8 cellular contexts compared by ENCODE assay signal in genomic region chr1:220272841-220273090, GRCh38. TPM values are rescaled to one million over a fixed set of nuclear protein-coding genes. Genes with fewer than 3 reads are reported as not detected.
DNase-seq lines count a peak whose midpoint lies in the region; TF ChIP-seq lines count a peak whose summit lies in the region.

No MANE protein-coding gene starts in this region.

- H3K27ac ChIP-seq in PC-9: peak overlapping the region; percentile 34
- peak overlapping the region; percentile 77 to 90 (median 88) for H3K27ac ChIP-seq in sigmoid colon

- DNase-seq in DMS53 (lab: John Stamatoyannopoulos, UW) (peak; percentile 84), PC-9 (no peak), fibroblast of pulmonary artery (ENCODE audit: low read depth) (no peak), sigmoid colon (no peak), CD1c-positive myeloid dendritic cell (ENCODE audit: extremely low spot score) (no peak), GM03348 (ENCODE audit: low spot score) (no peak), GM10266 (ENCODE audit: extremely low spot score) (no peak), NAMALWA (ENCODE audit: low spot score) (no peak)

- CTCF ChIA-PET in PC-9 (lab: Charles Lee): interaction anchor here (0.6 to 1.2 kb wide), 4 partner anchors 23 to 504 kb away, joined by 4 read pairs; no protein-coding TSS in a partner anchor

- H3K4me2 ChIP-seq in PC-9: peak overlapping the region; percentile 81

- H3K9me3 ChIP-seq in PC-9 (ENCODE audit: insufficient read depth, low read depth) (no peaks in the 10 kb centered on the region), sigmoid colon (no peaks in the 10 kb centered on the region)

- no peaks in the 10 kb centered on the region for H3K9me2 ChIP-seq in PC-9 (ENCODE audit: insufficient read depth)

- intact Hi-C loops in PC-9 (cut with micrococcal nuclease; ENCODE audit: unreplicated experiment) (loop anchor here (5.0 kb wide), 1 partner anchor 1165 kb away; no protein-coding TSS in a partner anchor), sigmoid colon (cut with DNase I) (loop anchor here (5.0 kb wide), 1 partner anchor 255 kb away; the partner anchor contains the start of gene MARK1)

- TF ChIP-seq CTCF in PC-9 (conservative IDR thresholded peaks at IDR 0.05): no peak
- no peak for TF ChIP-seq CTCF in fibroblast of pulmonary artery (IDR thresholded peaks at IDR 0.05; ENCODE audit: low read length, missing control alignments)
- TF ChIP-seq CTCF in sigmoid colon (IDR thresholded peaks at IDR 0.05): no peak
- no peak for TF ChIP-seq CTCF in GM10266 (IDR thresholded peaks at IDR 0.05; ENCODE audit: control insufficient read depth, insufficient read depth, low read depth, missing control alignments)

- H3K36me3 ChIP-seq in PC-9 (ENCODE audit: low read depth) (peaks cover 12% of the 10 kb centered on the region; the same call in 1 of the 2 replicates), sigmoid colon (no peaks in the 10 kb centered on the region)

- peaks cover 41% of the 10 kb centered on the region for H3K79me2 ChIP-seq in PC-9 (ENCODE audit: low read depth)

- BruUV-seq in PC-9 (replicated peaks; lab: Mats Ljungman, UMichigan): TSS peak; percentile 94

- POLR2A ChIA-PET in PC-9 (lab: Charles Lee; ENCODE audit: unreplicated experiment): interaction anchor here (0.5 to 0.6 kb wide), 6 partner anchors 28 to 514 kb away, joined by 3 to 8 read pairs (median 6); partner anchors contain the start of gene MTARC1

- no peak for TF ChIP-seq POLR2A in sigmoid colon (IDR thresholded peaks at IDR 0.05)

- peak overlapping the region; percentile 91 for H2AFZ ChIP-seq in PC-9

- H3K27me3 ChIP-seq in PC-9 (ENCODE audit: insufficient read depth, low read depth) (no peaks in the 10 kb centered on the region), sigmoid colon (no peaks in the 10 kb centered on the region)

- H3K4me1 ChIP-seq in PC-9 (replicated peaks; ENCODE audit: insufficient read depth) (peaks cover 15% of the 10 kb centered on the region), sigmoid colon (peaks cover 0 to 35% (median 29%) of the 10 kb centered on the region in 4 donors)

- no peak for TF ChIP-seq EP300 in sigmoid colon (IDR thresholded peaks at IDR 0.05)

- no peaks in the 10 kb centered on the region for H4K20me1 ChIP-seq in PC-9 (ENCODE audit: insufficient read depth)

- peak overlapping the region; percentile 59 for H3K4me3 ChIP-seq in PC-9
- peak overlapping the region; percentile 94 for H3K4me3 ChIP-seq in fibroblast of pulmonary artery (replicated peaks; ENCODE audit: low read depth, low read length)
- peak overlapping the region; percentile 60 to 97 (median 90) for H3K4me3 ChIP-seq in sigmoid colon

- H3F3A ChIP-seq in PC-9 (ENCODE audit: insufficient read depth, low read depth): peaks cover 4% of the 10 kb centered on the region; the same call in 1 of the 2 replicates

- WGBS in sigmoid colon, 2 donors: 2 to 5% methylated on average over 5 of the region's 5 CpGs

RNA-seq across cellular contexts. Expression of gene RAB3GAP2, which starts 0.5 kb away (rescaled TPM):
- 48.8 and 51.0 TPM in 2 replicates for total RNA-seq in PC-9 (2021)
- 10 to 100 TPM; 22.7 to 31.6 (median 25.6) TPM for total RNA-seq in sigmoid colon
- 10 to 100 TPM in 1 of 3 donors, 1 to 10 TPM in 2; 3.0 to 10.2 (median 4.2) TPM for polyA plus RNA-seq in sigmoid colon
